ENCODE assay signal across 15 cellular contexts in genomic region chr5:181146927-181147636, GRCh38. TPM values are rescaled to one million over a fixed set of nuclear protein-coding genes. Genes with fewer than 3 reads are reported as not detected.
A peak's percentile ranks its signal among the peaks of the same experiment; 100 is the strongest.
DNase-seq lines count a peak whose midpoint lies in the region; ATAC-seq and TF ChIP-seq lines count a peak whose summit lies in the region.
"Not testable (repeated sequence)": the region's sequence is repeated elsewhere in the genome, so short reads cannot be mapped to it uniquely, and the experiment has no call there.
"Had no signal": no experiment of that assay in that cellular context is flagged by ENCODE, and none has a peak within 500 bp of the region (broad histone marks: within the 10 kb centered on the region; RNA-seq: fewer than 3 reads in every experiment).

Gene OR2V2, plus strand, starts transcription at chr5:181147586. Its CDS starts 7,357 bp downstream, at chr5:181154943.

- H3K79me2 ChIP-seq in PC-9 (ENCODE audit: low read depth); mesendoderm (ENCODE audit: control insufficient read depth, insufficient read depth, low read length): not testable (repeated sequence)

- H3K4me2 ChIP-seq in BLaER1 treated with 17β-estradiol and CSF1 and Interleukin-3, amounts not matched to agents 10 nM and 100 nM = peak within 1 kb of the TSS; percentile 28 to 87 (median 74); a peak in 21 of 22 replicates
- peak within 1 kb of the TSS; percentile 52; the same call in 1 of the 2 replicates for H3K4me2 ChIP-seq in PC-9
- H3K4me2 ChIP-seq in mesendoderm (ENCODE audit: low read length); neuronal stem cell (ENCODE audit: insufficient read depth, low read length, poor library complexity, severe bottlenecking): not testable (repeated sequence)

- H4K20me1 ChIP-seq in BLaER1 treated with 17β-estradiol and CSF1 and Interleukin-3, amounts not matched to agents 10 nM and 100 nM; PC-9 (ENCODE audit: insufficient read depth): not testable (repeated sequence)

- H3K27ac ChIP-seq in BLaER1 treated with 17β-estradiol and CSF1 and Interleukin-3, amounts not matched to agents 10 nM and 100 nM; PC-9; iPS-18a (ENCODE audit: low read length); mesendoderm (ENCODE audit: low read depth, low read length); neuronal stem cell (replicated peaks; ENCODE audit: low read length): not testable (repeated sequence)

- not testable (repeated sequence) for H3K4me1 Mint-ChIP-seq in activated T-helper 17 cell treated with anti-CD3 and anti-CD28 coated beads, Interleukin-2, amount 50 U/mL, for 72 hours

- not testable (repeated sequence) for H3K36me3 ChIP-seq in BLaER1 treated with 17β-estradiol and CSF1 and Interleukin-3, amounts not matched to agents 10 nM and 100 nM; PC-9 (ENCODE audit: low read depth); iPS-18a (ENCODE audit: control insufficient read depth, low read depth, low read length); mesendoderm (ENCODE audit: control insufficient read depth, insufficient read depth, low read length); neuronal stem cell (replicated peaks in 1 of 2; ENCODE audit: control insufficient read depth in 2 of 2, insufficient read depth in 2 of 2, low read length in 2 of 2)

- not testable (repeated sequence) for H4K91ac ChIP-seq in neuronal stem cell (ENCODE audit: low read depth, low read length, poor library complexity)

- H4K5ac ChIP-seq in mesendoderm (ENCODE audit: low read length) = not testable (repeated sequence)

- H3K27me3 ChIP-seq in BLaER1 treated with 17β-estradiol and CSF1 and Interleukin-3, amounts not matched to agents 10 nM and 100 nM; PC-9 (ENCODE audit: insufficient read depth, low read depth); iPS-18a (ENCODE audit: control insufficient read depth, insufficient read depth, low read length); mesendoderm (ENCODE audit: insufficient read depth, low read length, poor library complexity): not testable (repeated sequence)
- H3K27me3 ChIP-seq in neuronal stem cell (ENCODE audit: control insufficient read depth in 3 of 3, insufficient read depth in 3 of 3, low read depth in 1 of 3, low read length in 3 of 3) = peaks cover 0 to 12% (median 0%) of the 10 kb centered on the region in 3 experiments

- H3K18ac ChIP-seq in mesendoderm (ENCODE audit: low read length); neuronal stem cell (ENCODE audit: low read length): not testable (repeated sequence)

- not testable (repeated sequence) for BruUV-seq in PC-9 (replicated peaks; lab: Mats Ljungman, UMichigan)

- not testable (repeated sequence) for H3K4ac ChIP-seq in mesendoderm (ENCODE audit: low read depth, low read length); neuronal stem cell (ENCODE audit: low read length)

- H3K56ac ChIP-seq in mesendoderm (ENCODE audit: low read length) = not testable (repeated sequence)

- H3K27ac Mint-ChIP-seq in activated T-helper 17 cell treated with anti-CD3 and anti-CD28 coated beads, Interleukin-2, amount 50 U/mL, for 72 hours = peak within 1 kb of the TSS; percentile 31

- not testable (repeated sequence) for H3K4me3 Mint-ChIP-seq in activated T-helper 17 cell treated with anti-CD3 and anti-CD28 coated beads, Interleukin-2, amount 50 U/mL, for 72 hours

- H3K9ac ChIP-seq in BLaER1 treated with 17β-estradiol and CSF1 and Interleukin-3, amounts not matched to agents 10 nM and 100 nM = 0 out of 22 replicates have a peak within 1 kb of the TSS, but pooled peaks of 1 of the 11 experiments have one; percentile 39
- H3K9ac ChIP-seq in iPS-18a (ENCODE audit: low read length); mesendoderm (ENCODE audit: low read length); neuronal stem cell (ENCODE audit: low read depth, low read length, poor library complexity): not testable (repeated sequence)

- H2AFZ ChIP-seq in PC-9 = not testable (repeated sequence)
- peak within 1 kb of the TSS; percentile 22 for H2AFZ ChIP-seq in neuronal stem cell (ENCODE audit: low read length)

- not testable (repeated sequence) for H2BK120ac ChIP-seq in mesendoderm (ENCODE audit: low read depth, low read length); neuronal stem cell (ENCODE audit: low read depth, low read length)

- H3K36me3 Mint-ChIP-seq in activated T-helper 17 cell treated with anti-CD3 and anti-CD28 coated beads, Interleukin-2, amount 50 U/mL, for 72 hours (ENCODE audit: low read depth) = not testable (repeated sequence)

- peaks cover 52% of the 10 kb centered on the region for H3K27me3 Mint-ChIP-seq in activated T-helper 17 cell treated with anti-CD3 and anti-CD28 coated beads, Interleukin-2, amount 50 U/mL, for 72 hours

- H3K9me2 ChIP-seq in PC-9 (ENCODE audit: insufficient read depth) = not testable (repeated sequence)

- not testable (repeated sequence) for H3K14ac ChIP-seq in neuronal stem cell (ENCODE audit: low read length)

- WGBS in mesendoderm (ENCODE audit: extremely low coverage, insufficient coverage, low lambda C conversion rate) = no CpG with 5 or more reads among the region's 7 CpGs
- no CpG with 5 or more reads among the region's 7 CpGs for WGBS in neuronal stem cell (ENCODE audit: extremely low coverage in 2 of 2, insufficient read length in 2 of 2, insufficient replicate concordance in 1 of 2), 2 donors

- not testable (repeated sequence) for ATAC-seq in activated T-helper 17 cell treated with anti-CD3 and anti-CD28 coated beads, Interleukin-2, amount 50 U/mL, for 72 hours (replicated peaks)

- not testable (repeated sequence) for H2BK5ac ChIP-seq in mesendoderm (ENCODE audit: low read length); neuronal stem cell (ENCODE audit: low read length)

- H2BK12ac ChIP-seq in neuronal stem cell (ENCODE audit: low read length) = not testable (repeated sequence)

- not testable (repeated sequence) for H2AK5ac ChIP-seq in mesendoderm (ENCODE audit: low read length); neuronal stem cell (ENCODE audit: low read depth, low read length)

- peaks cover 20% of the 10 kb centered on the region; the same call in 1 of the 2 replicates for H3F3A ChIP-seq in PC-9 (ENCODE audit: insufficient read depth, low read depth)

- not testable (repeated sequence) for H3K9me3 Mint-ChIP-seq in activated T-helper 17 cell treated with anti-CD3 and anti-CD28 coated beads, Interleukin-2, amount 50 U/mL, for 72 hours

- POLR2A ChIA-PET in PC-9 (lab: Charles Lee; ENCODE audit: unreplicated experiment) = interaction anchor here (0.7 kb wide), 1 partner anchor 11 kb away, joined by 7 read pairs; no protein-coding TSS in a partner anchor

- DNase-seq in PC-9; neuronal stem cell (ENCODE audit: low spot score): not testable (repeated sequence)
- peak; percentile 44 for DNase-seq in mesendoderm

- not testable (repeated sequence) for H3K79me1 ChIP-seq in mesendoderm (ENCODE audit: low read length); neuronal stem cell (ENCODE audit: low read depth, low read length)

- intact Hi-C loops in PC-9 (cut with micrococcal nuclease; ENCODE audit: unreplicated experiment) = not testable (repeated sequence)

- peaks cover 6 to 49% (median 43%) of the 10 kb centered on the region in 10 experiments; a peak in 19 of 20 replicates for H3K4me1 ChIP-seq in BLaER1 treated with 17β-estradiol and CSF1 and Interleukin-3, amounts not matched to agents 10 nM and 100 nM
- H3K4me1 ChIP-seq in PC-9 (replicated peaks; ENCODE audit: insufficient read depth) (peaks cover 41% of the 10 kb centered on the region), iPS-18a (ENCODE audit: control insufficient read depth, low read depth, low read length) (peaks cover 16% of the 10 kb centered on the region)
- H3K4me1 ChIP-seq in mesendoderm (ENCODE audit: control insufficient read depth, low read depth, low read length); neuronal stem cell (ENCODE audit: control insufficient read depth in 2 of 2, insufficient read depth in 1 of 2, low read depth in 1 of 2, low read length in 2 of 2): not testable (repeated sequence)

- not testable (repeated sequence) for H4K8ac ChIP-seq in mesendoderm (ENCODE audit: low read depth, low read length); neuronal stem cell (ENCODE audit: low read depth, low read length)

- not testable (repeated sequence) for TF ChIP-seq CTCF in PC-9 (conservative IDR thresholded peaks at IDR 0.05)

- H2BK15ac ChIP-seq in mesendoderm (replicated peaks; ENCODE audit: low read depth); neuronal stem cell (ENCODE audit: low read length): not testable (repeated sequence)

- H3K9me3 ChIP-seq in BLaER1 treated with 17β-estradiol and CSF1 and Interleukin-3, amounts not matched to agents 10 nM and 100 nM (replicated peaks in 1 of 11) = peaks cover 27 to 43% (median 40%) of the 10 kb centered on the region in 11 experiments
- not testable (repeated sequence) for H3K9me3 ChIP-seq in PC-9 (ENCODE audit: insufficient read depth, low read depth); iPS-18a (ENCODE audit: control insufficient read depth, low read depth, low read length); neuronal stem cell (replicated peaks in 1 of 2; ENCODE audit: control insufficient read depth in 2 of 2, insufficient read depth in 1 of 2, low read depth in 1 of 2, low read length in 2 of 2)

- not testable (repeated sequence) for H3K23ac ChIP-seq in mesendoderm (ENCODE audit: low read length); neuronal stem cell (ENCODE audit: low read depth, low read length, poor library complexity)

- CTCF ChIA-PET in PC-9 (lab: Charles Lee) = not testable (repeated sequence)

- H3K4me3 ChIP-seq in BLaER1 treated with 17β-estradiol and CSF1 and Interleukin-3, amounts not matched to agents 10 nM and 100 nM; PC-9; mesendoderm (ENCODE audit: low read length); neuronal stem cell (ENCODE audit: low read length in 2 of 2): not testable (repeated sequence)
- H3K4me3 ChIP-seq in iPS-18a (ENCODE audit: low read length) = peak within 1 kb of the TSS; percentile 14

RNA-seq across cellular contexts. Expression of gene OR2V2, which starts in this region (rescaled TPM):
- not detected in 2 replicates for total RNA-seq in PC-9 (2021)
- total RNA-seq in activated T-helper 17 cell treated with anti-CD3 and anti-CD28 coated beads, Interleukin-2, amount 50 U/mL, for 72 hours = not detected
- polyA plus RNA-seq in mesendoderm (2013, experiment 1 of 2) = not detected
- not detected for polyA plus RNA-seq in mesendoderm (2013, experiment 2 of 2)
- polyA plus RNA-seq in neuronal stem cell (2013, experiment 1 of 2) = not detected
- not detected for polyA plus RNA-seq in neuronal stem cell (2013, experiment 2 of 2)
- total RNA-seq: A673; CD4-positive, alpha-beta memory T cell; CD4-positive, CD25-positive, alpha-beta regulatory T cell; CD8-positive, alpha-beta memory T cell; Daoy; G401; GM12878 had no signal
- polyA plus RNA-seq: AG04450; CD14-positive monocyte; CD4-positive, alpha-beta memory T cell; CD4-positive, CD25-positive, alpha-beta regulatory T cell; CD8-positive, alpha-beta memory T cell had no signal
